ENCODE assay signal across 8 cellular contexts in genomic region chr6:36623547-36624459, GRCh38. TPM values are rescaled to one million over a fixed set of nuclear protein-coding genes. Genes with fewer than 3 reads are reported as not detected.
A peak's percentile ranks its signal among the peaks of the same experiment; 100 is the strongest.
DNase-seq lines count a peak whose midpoint lies in the region; ATAC-seq and TF ChIP-seq lines count a peak whose summit lies in the region.

No MANE protein-coding gene starts in this region.

- H3K4me1 Mint-ChIP-seq in activated T-cell treated with anti-CD3 and anti-CD28 coated beads, Interleukin-2, amount 50 U/mL, for 24 hours (ENCODE audit: low read depth) = peaks cover 18% of the 10 kb centered on the region
- peaks cover 50% of the 10 kb centered on the region for H3K4me1 Mint-ChIP-seq in nephron

- intact Hi-C loops in PC-3 (cut with micrococcal nuclease) = loop anchor here (1.0 kb wide), 2 partner anchors 56 to 135 kb away; no protein-coding TSS in a partner anchor

- H3K4me2 ChIP-seq in PC-3 (ENCODE audit: low read length) = no peak overlapping the region

- peaks cover 7% of the 10 kb centered on the region for H3K36me3 Mint-ChIP-seq in activated T-cell treated with anti-CD3 and anti-CD28 coated beads, Interleukin-2, amount 50 U/mL, for 24 hours (ENCODE audit: low read depth)
- no peaks in the 10 kb centered on the region for H3K36me3 Mint-ChIP-seq in nephron (ENCODE audit: low read depth)

- no peaks in the 10 kb centered on the region for H3K36me3 ChIP-seq in PC-3 (ENCODE audit: low read depth, low read length)

- H3K4me3 ChIP-seq in PC-3 (ENCODE audit: low read length) (no peak overlapping the region), fibroblast of mammary gland (ENCODE audit: control insufficient read depth, low read depth, low read length) (no peak overlapping the region)

- DNase-seq in ACHN (peak; percentile 78), KG1 (lab: John Stamatoyannopoulos, UW) (peak; percentile 41), PC-3 (peak; percentile 88), fibroblast of mammary gland (ENCODE audit: low read depth) (peak; percentile 85)
- peak; percentile 86 for DNase-seq in activated T-cell treated with anti-CD3 and anti-CD28 coated beads, Interleukin-2, amount 50 U/mL, for 24 hours
- peak; percentile 84 for DNase-seq in stimulated activated naive CD8-positive, alpha-beta T cell treated with anti-CD3 and anti-CD28 coated beads, Interleukin-15, Interleukin-2, amounts not matched to agents 100 U/mL and 50 U/mL, for 24 hours

- H3K27ac Mint-ChIP-seq in activated T-cell treated with anti-CD3 and anti-CD28 coated beads, Interleukin-2, amount 50 U/mL, for 24 hours = no peak overlapping the region
- H3K27ac Mint-ChIP-seq in nephron = peak overlapping the region in 2 of 3 experiments; percentile 46 to 59

- H3K27me3 Mint-ChIP-seq in activated T-cell treated with anti-CD3 and anti-CD28 coated beads, Interleukin-2, amount 50 U/mL, for 24 hours = no peaks in the 10 kb centered on the region
- H3K27me3 Mint-ChIP-seq in nephron (ENCODE audit: low read depth) = no peaks in the 10 kb centered on the region

- in situ Hi-C loops in ACHN (cut with HindIII; ENCODE audit: low pct_ligation_motif_present, low pct_unique_long_range_greater_than_20kb, low sequenced_read_pairs) = loop anchor here (25.0 kb wide), 1 partner anchor 88 kb away; no protein-coding TSS in a partner anchor

- H3K79me2 ChIP-seq in PC-3 (ENCODE audit: low read length) = no peaks in the 10 kb centered on the region

- no peaks in the 10 kb centered on the region for H3F3A ChIP-seq in PC-3 (ENCODE audit: low read length, unreplicated experiment)

- no peak overlapping the region for H3K27ac ChIP-seq in PC-3 (ENCODE audit: low read length)

- no peaks in the 10 kb centered on the region for H4K20me1 ChIP-seq in PC-3 (ENCODE audit: low read length)

- no peak overlapping the region for H3K4me3 Mint-ChIP-seq in activated T-cell treated with anti-CD3 and anti-CD28 coated beads, Interleukin-2, amount 50 U/mL, for 24 hours
- peak overlapping the region in 2 of 3 experiments; percentile 5 to 43 for H3K4me3 Mint-ChIP-seq in nephron

- POLR2A ChIA-PET in PC-3 (lab: Charles Lee; ENCODE audit: unreplicated experiment) = no interaction called here

- no peaks in the 10 kb centered on the region for H3K9me3 ChIP-seq in PC-3 (ENCODE audit: low read length)

- ATAC-seq in GM18867 (IDR thresholded peaks at IDR 0.05; ENCODE audit: unreplicated experiment) (peak; percentile 52), PC-3 (peak; percentile 72)
- ATAC-seq in stimulated activated naive CD8-positive, alpha-beta T cell treated with anti-CD3 and anti-CD28 coated beads, Interleukin-15, Interleukin-2, amounts not matched to agents 100 U/mL and 50 U/mL, for 24 hours = peak; percentile 67

- no peaks in the 10 kb centered on the region for H3K9me3 Mint-ChIP-seq in activated T-cell treated with anti-CD3 and anti-CD28 coated beads, Interleukin-2, amount 50 U/mL, for 24 hours
- H3K9me3 Mint-ChIP-seq in nephron = no peaks in the 10 kb centered on the region

- CTCF ChIA-PET in PC-3 (lab: Charles Lee) = no interaction called here

- TF ChIP-seq CTCF in PC-3 (conservative IDR thresholded peaks at IDR 0.05; ENCODE audit: low read depth, low read length) = peak; percentile 92
- TF ChIP-seq CTCF in fibroblast of mammary gland (conservative IDR thresholded peaks at IDR 0.05; ENCODE audit: control insufficient read depth, insufficient read depth, low read depth, low read length) = peak; percentile 89
- TF ChIP-seq CTCF in nephron (IDR thresholded peaks at IDR 0.05; ENCODE audit: unreplicated experiment in 3 of 3) = peak; percentile 81 to 92 (median 89)

- no TSS peak for BruUV-seq in PC-3 (replicated peaks; lab: Mats Ljungman, UMichigan)

- H2AFZ ChIP-seq in PC-3 (ENCODE audit: low read length) = no peak overlapping the region

- H3K27me3 ChIP-seq in PC-3 (ENCODE audit: low read length) = no peaks in the 10 kb centered on the region

- H3K9me2 ChIP-seq in PC-3 (replicated peaks; ENCODE audit: low read length) = no peaks in the 10 kb centered on the region

- no peak overlapping the region for H3K9ac ChIP-seq in PC-3 (ENCODE audit: low read length)

- H3K4me1 ChIP-seq in PC-3 (ENCODE audit: insufficient read depth, low read length) = peaks cover 23% of the 10 kb centered on the region

RNA-seq across cellular contexts. Expression of gene SRSF3, which starts 29.6 kb away (rescaled TPM):
- 206 and 297 TPM in 2 replicates for total RNA-seq in PC-3 (2014; rRNA removed)

RNA-seq across cellular contexts. Expression of gene CDKN1A, which starts 54.7 kb away (rescaled TPM):
- 79.5 and 91.5 TPM in 2 replicates for total RNA-seq in PC-3 (2014; rRNA removed)
